In the genomic region with DNA sequence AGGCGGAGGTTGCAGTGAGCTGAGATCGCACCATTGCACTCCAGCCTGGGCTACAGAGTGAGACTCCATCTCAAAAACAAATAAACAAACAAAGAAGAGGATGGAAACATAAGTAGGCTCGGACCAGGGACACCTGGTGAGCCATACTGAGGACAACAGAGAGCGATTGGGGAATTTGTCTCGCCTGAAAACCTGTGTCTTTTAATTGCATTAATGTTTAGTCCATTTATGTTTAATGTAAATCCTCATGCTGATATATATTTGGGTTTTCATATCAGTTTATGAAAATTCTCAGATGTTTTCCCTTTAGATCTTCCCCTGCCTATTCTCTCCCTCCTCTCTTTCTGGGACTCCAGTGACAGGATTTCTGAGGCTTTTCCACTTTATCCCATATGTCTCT, we compare ENCODE assay signal across 10 cellular contexts.
"Had no signal": no experiment of that assay in that cellular context is flagged by ENCODE, and none has a peak within 500 bp of the region (broad histone marks: within the 10 kb centered on the region; RNA-seq: fewer than 3 reads in every experiment).

No MANE protein-coding gene starts in this region.

- FAIRE-seq: H1, H54 had no signal

- H3K9ac ChIP-seq: GM23248 had no signal

- DNase-seq: GM23248, GOT3, H7, HCEC 1CT, HFFc6 had no signal

- H3K27ac ChIP-seq: GM23248 had no signal

- H2AFZ ChIP-seq: GM23248, GM23338 had no signal

- H3K4me2 ChIP-seq: GM23338 had no signal

- H3K4me3 ChIP-seq: GM23248, GM23338, HAP-1 had no signal

- H3K9me3 ChIP-seq: HAP-1 had no signal

- H3K4me1 ChIP-seq: HAP-1 had no signal

- ATAC-seq: GM23338, HCT116 had no signal
